8 cellular contexts compared by ENCODE assay signal in the genomic region with DNA sequence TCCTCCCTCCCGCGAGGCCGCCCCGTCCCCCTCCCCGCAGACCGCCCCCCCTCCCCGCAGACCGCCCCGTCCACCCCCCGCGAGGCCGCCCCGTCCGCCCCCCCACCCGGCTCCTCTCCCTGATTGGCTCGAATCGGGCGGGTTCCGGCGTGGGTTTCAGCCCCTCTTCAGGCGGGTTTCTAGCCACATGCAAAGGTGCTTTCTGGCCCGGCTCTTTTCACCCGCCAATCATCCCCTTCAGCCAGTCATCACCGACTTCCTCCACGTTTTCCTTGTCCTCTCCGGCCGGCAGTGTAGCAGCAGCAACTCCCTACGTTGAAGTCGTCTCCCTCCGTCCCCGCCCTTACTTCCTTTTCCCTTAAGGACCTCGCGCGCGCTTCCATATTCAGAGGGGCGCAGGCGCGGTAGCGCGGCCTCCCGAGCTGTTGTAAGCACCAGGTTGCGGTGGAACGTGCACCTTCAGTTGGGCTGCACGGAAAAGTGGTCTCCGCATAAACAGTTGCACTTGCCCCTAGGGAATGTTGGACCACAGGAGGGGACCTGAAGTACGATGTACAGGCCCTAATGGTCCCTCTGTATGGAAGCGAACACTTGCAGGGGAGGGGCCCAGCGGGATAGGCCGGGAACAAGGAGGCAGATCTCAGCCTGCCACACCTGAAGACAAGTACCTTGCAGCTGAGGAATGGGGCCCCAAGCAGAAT. TPM values are rescaled to one million over a fixed set of nuclear protein-coding genes. Genes with fewer than 3 reads are reported as not detected.
DNase-seq lines count a peak whose midpoint lies in the region; ATAC-seq and TF ChIP-seq lines count a peak whose summit lies in the region.

No MANE protein-coding gene starts in this region.

- no peaks in the 10 kb centered on the region for H3K9me3 ChIP-seq in upper lobe of right lung

- CTCF ChIA-PET in T-cell (lab: Charles Lee), result interaction anchor here in 1 of 2 donors (1.3 kb wide), 1 partner anchor 35 kb away, joined by 3 read pairs; no protein-coding TSS in a partner anchor

- H3K4me3 ChIP-seq in upper lobe of right lung, result peak overlapping the region; percentile 87

- H3K27ac ChIP-seq in upper lobe of right lung, result peak overlapping the region; percentile 85

- peak; percentile 98 for DNase-seq in GM13977 (ENCODE audit: low spot score)
- peak; percentile 98 for DNase-seq in NCI-H146 (lab: John Stamatoyannopoulos, UW)
- peak; percentile 59 to 85 (median 75) for DNase-seq in T-cell
- peak; percentile 96 for DNase-seq in amniotic stem cell (lab: John Stamatoyannopoulos, UW)
- DNase-seq in left cardiac atrium, result peak; percentile 95
- DNase-seq in posterior vena cava (ENCODE audit: low spot score), result peak; percentile 97
- peak; percentile 96 for DNase-seq in upper lobe of right lung

- H3K4me1 Mint-ChIP-seq in T-cell, result peaks cover 15 to 31% (median 20%) of the 10 kb centered on the region in 3 donors

- no peaks in the 10 kb centered on the region for H3K36me3 Mint-ChIP-seq in T-cell

- no peaks in the 10 kb centered on the region for H3K27me3 Mint-ChIP-seq in T-cell

- H3K36me3 ChIP-seq in upper lobe of right lung, result no peaks in the 10 kb centered on the region

- no peaks in the 10 kb centered on the region for H3K27me3 ChIP-seq in upper lobe of right lung

- H3K4me1 ChIP-seq in upper lobe of right lung, result peaks cover 6% of the 10 kb centered on the region

- intact Hi-C loops in left cardiac atrium (cut with DNase I), result no loop called here
- intact Hi-C loops in posterior vena cava (cut with DNase I), result no loop called here
- intact Hi-C loops in upper lobe of right lung (cut with DNase I), result no loop called here

- H3K4me3 Mint-ChIP-seq in T-cell, result peak overlapping the region; percentile 90

- peak overlapping the region; percentile 74 to 88 for H3K27ac Mint-ChIP-seq in T-cell

- TF ChIP-seq CTCF in GM13977 (IDR thresholded peaks at IDR 0.05; ENCODE audit: extremely low read depth, insufficient read depth, missing control alignments) (no peak), upper lobe of right lung (IDR thresholded peaks at IDR 0.05) (no peak)

- H3K9me3 Mint-ChIP-seq in T-cell, result peaks cover 4 to 10% (median 10%) of the 10 kb centered on the region in 3 donors

- in situ Hi-C loops in GM13977 (cut with MboI; ENCODE audit: low pct_unique_long_range_greater_than_20kb, low sequenced_read_pairs, unreplicated experiment), result no loop called here

- peak; percentile 91 for ATAC-seq in HG02870 (IDR thresholded peaks at IDR 0.05; ENCODE audit: unreplicated experiment)
- ATAC-seq in T-cell (replicated peaks in 1 of 4), result peak; percentile 87 to 89 (median 88)
- peak; percentile 95 to 97 for ATAC-seq in left cardiac atrium
- ATAC-seq in upper lobe of right lung, result peak; percentile 96

- POLR2A ChIA-PET in T-cell (lab: Charles Lee), result interaction anchor here in 1 of 2 donors (0.7 kb wide), 1 partner anchor 33 kb away, joined by 3 read pairs; no protein-coding TSS in a partner anchor

RNA-seq across cellular contexts. Expression of gene ESR2, which starts 44.6 kb away (rescaled TPM):
- total RNA-seq in T-cell, result under 1 TPM in 4 of 5 donors, not detected in 1; 0.20 to 0.70 (median 0.43) TPM
- 1 to 10 TPM in 1 of 2 donors, under 1 TPM in 1; 0.31 to 1.3 TPM for total RNA-seq in left cardiac atrium
- under 1 TPM; 0.14 to 0.24 TPM for total RNA-seq in posterior vena cava
- total RNA-seq in upper lobe of right lung, result 1.3 TPM

RNA-seq across cellular contexts. Expression of gene MTHFD1, which starts 49.4 kb away (rescaled TPM):
- total RNA-seq in T-cell (10 to 100 TPM; 27.6 to 48.9 (median 43.4) TPM), left cardiac atrium (10 to 100 TPM; 58.5 to 59.2 TPM), posterior vena cava (10 to 100 TPM; 40.5 to 49.9 TPM), upper lobe of right lung (47.1 TPM)

Comparison
In these comparisons a context has a peak if more than half of its experiments do, and no peak if none do; other contexts are left out.
1. Peak in every context shown above with its lines: DNase-seq, ATAC-seq, H3K4me3 ChIP-seq and H3K27ac ChIP-seq.